In the genomic region with DNA sequence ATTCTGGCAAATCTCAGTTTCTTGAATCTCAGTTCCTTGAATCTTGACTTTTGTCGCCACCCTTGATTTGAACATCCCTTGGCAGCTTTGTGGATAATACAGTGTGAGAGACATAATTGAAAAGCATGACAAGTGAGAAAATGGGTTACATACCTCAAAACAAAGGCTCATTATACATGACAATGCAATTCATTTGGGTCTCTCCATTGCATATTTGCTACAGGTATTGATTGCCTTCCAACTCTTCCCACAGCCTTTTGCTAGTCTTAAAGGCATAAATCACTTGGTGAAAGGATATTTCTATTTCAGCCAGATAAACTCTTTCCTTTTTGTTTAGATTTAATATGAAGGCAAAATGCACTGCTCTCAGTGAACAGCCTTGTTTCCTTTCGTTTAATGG, we compare ENCODE assay signal across 18 cellular contexts.
DNase-seq lines count a peak whose midpoint lies in the region; ATAC-seq, FAIRE-seq and TF ChIP-seq lines count a peak whose summit lies in the region.
"Had no signal": no experiment of that assay in that cellular context is flagged by ENCODE, and none has a peak within 500 bp of the region (broad histone marks: within the 10 kb centered on the region; RNA-seq: fewer than 3 reads in every experiment).

No MANE protein-coding gene starts in this region.

- no peak overlapping the region for H3K14ac ChIP-seq in H1 (ENCODE audit: insufficient read length)

- no peak overlapping the region for H2BK20ac ChIP-seq in H1 (ENCODE audit: low read length)

- H3K27me3 ChIP-seq in HUES64 (ENCODE audit: insufficient read depth, low read length) (no peaks in the 10 kb centered on the region), H1 (replicated peaks in 1 of 4; ENCODE audit: control insufficient read depth in 3 of 4, extremely low read depth in 1 of 4, insufficient read depth in 3 of 4, low read length in 3 of 4) (no peaks in the 10 kb centered on the region), HepG2 (ENCODE audit: control insufficient read depth in 1 of 2, insufficient read depth in 2 of 2, low read length in 2 of 2) (no peaks in the 10 kb centered on the region)

- no peak for ATAC-seq in HepG2

- FAIRE-seq in H1 (lab: Jason Lieb, UNC) = peak; percentile 78
- FAIRE-seq in HepG2 (lab: Jason Lieb, UNC) = no peak

- H3K9me3 ChIP-seq in HUES64 (ENCODE audit: insufficient read depth, low read depth, low read length) (peaks cover 14% of the 10 kb centered on the region), H1 (ENCODE audit: insufficient read depth in 2 of 2, low read depth in 1 of 2, low read length in 1 of 2) (peaks cover 17 to 23% of the 10 kb centered on the region in 2 experiments; a peak in 3 of 4 replicates), HepG2 (ENCODE audit: low read length) (no peaks in the 10 kb centered on the region)

- H2BK5ac ChIP-seq in H1 (ENCODE audit: low read depth, low read length) = 0 out of 2 replicates have a peak overlapping the region, but pooled peaks have one; percentile 6

- POLR2A ChIA-PET in H1 (lab: Charles Lee; ENCODE audit: partially characterized antibody) = no interaction called here
- POLR2A ChIA-PET in HepG2 (lab: Yijun Ruan, JAX) = no interaction called here

- H3K79me1 ChIP-seq in H1 (ENCODE audit: low read depth, low read length) = no peaks in the 10 kb centered on the region

- TF ChIP-seq CTCF in H1 (IDR thresholded peaks at IDR 0.05; ENCODE audit: control extremely low read depth in 1 of 3, insufficient read depth in 1 of 3, low read depth in 1 of 3, low read length in 3 of 3) (no peak), HepG2 (CRISPR knock-in tag; IDR thresholded peaks at IDR 0.05) (no peak)

- no peak overlapping the region for H2BK15ac ChIP-seq in H1 (ENCODE audit: low read length)

- no TSS peak for BruUV-seq in HepG2 (replicated peaks; lab: Mats Ljungman, UMichigan)

- H3K4ac ChIP-seq in H1 (replicated peaks; ENCODE audit: insufficient read length, low read depth, low read length) = no peak overlapping the region

- H4K5ac ChIP-seq in H1 (ENCODE audit: insufficient read length, low read depth, low read length) = no peak overlapping the region

- TF ChIP-seq RAD21 in H1 (IDR thresholded peaks at IDR 0.05 in 1 of 2, conservative IDR thresholded peaks at IDR 0.05 in 1 of 2; ENCODE audit: low read depth in 2 of 2, low read length in 2 of 2) = no peak
- TF ChIP-seq RAD21 in HepG2 (CRISPR knock-in tag; IDR thresholded peaks at IDR 0.05) = no peak

- H2BK120ac ChIP-seq in H1 (replicated peaks; ENCODE audit: low read depth, low read length) = no peak overlapping the region

- H3K36me3 ChIP-seq in HUES64 (ENCODE audit: insufficient read depth, low read length) (no peaks in the 10 kb centered on the region; the same call in 1 of the 2 replicates), H1 (ENCODE audit: control insufficient read depth in 2 of 4, insufficient read depth in 4 of 4, low read length in 3 of 4) (peaks cover 0 to 10% (median 0%) of the 10 kb centered on the region in 4 experiments; a peak in 3 of 8 replicates), HepG2 (replicated peaks in 1 of 2; ENCODE audit: control insufficient read depth in 1 of 2, insufficient read depth in 2 of 2, low read length in 2 of 2) (no peaks in the 10 kb centered on the region)

- intact Hi-C loops in HepG2 (cut with micrococcal nuclease; ENCODE audit: unreplicated experiment) = no loop called here

- peak overlapping the region in 1 of 2 experiments; percentile 41; a peak in 1 of 4 replicates for H3K4me2 ChIP-seq in H1 (ENCODE audit: insufficient read depth in 1 of 2, low read depth in 2 of 2, low read length in 2 of 2)
- no peak overlapping the region for H3K4me2 ChIP-seq in HepG2 (ENCODE audit: low read depth, low read length)

- H3K56ac ChIP-seq in H1 (replicated peaks; ENCODE audit: insufficient read length, low read depth, low read length) = no peak overlapping the region

- no peak overlapping the region for H3K18ac ChIP-seq in H1 (ENCODE audit: extremely low read depth, low read length)

- H3K4me3 ChIP-seq in HUES64 (ENCODE audit: low read length) = 0 out of 2 replicates have a peak overlapping the region, but pooled peaks have one; percentile 6
- H3K4me3 ChIP-seq in H1 (ENCODE audit: extremely low read depth in 1 of 4, insufficient read depth in 2 of 4, low read depth in 3 of 4, low read length in 4 of 4) = peak overlapping the region in 1 of 4 experiments; percentile 13; a peak in 1 of 8 replicates
- H3K4me3 ChIP-seq in HepG2 (replicated peaks in 1 of 3; ENCODE audit: insufficient read depth in 1 of 3, low read depth in 2 of 3, low read length in 3 of 3) = no peak overlapping the region

- H2AK5ac ChIP-seq in H1 (ENCODE audit: low read depth, low read length) = no peak overlapping the region

- H3K27ac ChIP-seq in HUES64 (ENCODE audit: low read depth, low read length) (peak overlapping the region; percentile 90), H1 (ENCODE audit: low read depth, low read length) (no peak overlapping the region), HepG2 (ENCODE audit: extremely low read length, insufficient read depth, low read length) (no peak overlapping the region)
- H3K27ac ChIP-seq: HL-60 had no signal

- H3K23ac ChIP-seq in H1 (ENCODE audit: insufficient read length) = no peak overlapping the region

- no peak overlapping the region for H4K8ac ChIP-seq in H1 (ENCODE audit: extremely low read depth, insufficient read depth, low read length)

- no peaks in the 10 kb centered on the region for H3K23me2 ChIP-seq in H1 (ENCODE audit: low read depth, low read length)

- no peaks in the 10 kb centered on the region for H4K20me1 ChIP-seq in H1 (replicated peaks in 1 of 2; ENCODE audit: control insufficient read depth in 1 of 2, insufficient read depth in 2 of 2, low read length in 2 of 2)
- no peaks in the 10 kb centered on the region for H4K20me1 ChIP-seq in HepG2 (ENCODE audit: insufficient read depth, low read length)

- no peak overlapping the region; the same call in 1 of the 2 replicates for H2BK12ac ChIP-seq in H1 (ENCODE audit: low read depth, low read length)

- no peak for TF ChIP-seq POLR2A in H1 (IDR thresholded peaks at IDR 0.05; ENCODE audit: control extremely low read depth in 1 of 2, low read depth in 2 of 2, low read length in 2 of 2)
- no peak for TF ChIP-seq POLR2A in HepG2 (IDR thresholded peaks at IDR 0.05; ENCODE audit: insufficient read depth in 1 of 2, low read depth in 2 of 2, low read length in 2 of 2)

- CTCF ChIA-PET in H1 (lab: Charles Lee; ENCODE audit: partially characterized antibody) = no interaction called here
- CTCF ChIA-PET in HepG2 (lab: Yijun Ruan, JAX; ENCODE audit: low intra/inter-chr PET ratio, low total read pairs) = no interaction called here

- in situ Hi-C loops in HepG2 (cut with HindIII; ENCODE audit: extremely low pct_ligation_motif_present, low pct_unique_long_range_greater_than_20kb) = no loop called here

- DNase-seq in H1 (ENCODE audit: low read depth in 1 of 2, low spot score in 2 of 2) (peak in 1 of 2 experiments; percentile 7), iPS-NIHi11 (ENCODE audit: low spot score) (peak; percentile 33), NCI-H510A (lab: John Stamatoyannopoulos, UW) (no peak), NCI-H1105 (lab: John Stamatoyannopoulos, UW) (no peak), HepG2 (ENCODE audit: low spot score) (no peak), GF-D8 (lab: John Stamatoyannopoulos, UW) (no peak)
- DNase-seq: C1 segment of cervical spinal cord; CD4-positive, alpha-beta memory T cell; COR-L47; DMS53; KBM-7; NCI-H2029 treated with DMSO at 0.1 percent for 48 hours; NCI-H446 treated with DMSO at 0.1 percent for 48 hours; NCI-H526 treated with DMSO at 0.1 percent for 48 hours; RPMI8226; SHP77 had no signal

- peak in 1 of 2 experiments; percentile 38; a peak in 1 of 3 replicates for TF ChIP-seq EP300 in H1 (IDR thresholded peaks at IDR 0.05; ENCODE audit: borderline replicate concordance in 1 of 2, low read depth in 2 of 2, low read length in 2 of 2)
- no peak for TF ChIP-seq EP300 in HepG2 (IDR thresholded peaks at IDR 0.05; ENCODE audit: low read depth in 2 of 2, low read length in 2 of 2)
- TF ChIP-seq EP300 in HepG2 (CRISPR knock-in tag; IDR thresholded peaks at IDR 0.05; ENCODE audit: borderline replicate concordance) = no peak

- H2AFZ ChIP-seq in H1 (ENCODE audit: low read length) (no peak overlapping the region), HepG2 (ENCODE audit: low read length) (no peak overlapping the region)

- 83% methylated on average over 1 of the region's 2 CpGs for WGBS in HUES64
- 39% methylated on average over 2 of the region's 2 CpGs; no CpG with 5 or more reads in 1 of the 2 experiments for WGBS in H1 (ENCODE audit: extremely low coverage in 1 of 2, insufficient coverage in 1 of 2, insufficient read length in 1 of 2, insufficient replicate concordance in 2 of 2, low coverage in 1 of 2, low lambda C conversion rate in 2 of 2, missing lambda C conversion rate in 1 of 2), 2 experiments
- WGBS in HepG2 (ENCODE audit: low lambda C conversion rate) = 19% methylated on average over 2 of the region's 2 CpGs

- H3K4me1 ChIP-seq in HUES64 (ENCODE audit: insufficient read depth, low read length) (peaks cover 12% of the 10 kb centered on the region), H1 (replicated peaks in 1 of 4; ENCODE audit: control insufficient read depth in 3 of 4, insufficient read depth in 4 of 4, low read length in 3 of 4) (peaks cover 0 to 6% (median 3%) of the 10 kb centered on the region in 4 experiments; a peak in 3 of 7 replicates), HepG2 (ENCODE audit: insufficient read depth, low read length) (no peaks in the 10 kb centered on the region)

- H3K9ac ChIP-seq in HUES64 (ENCODE audit: low read depth, low read length) (peak overlapping the region; percentile 29; the same call in 1 of the 2 replicates), H1 (replicated peaks in 1 of 4; ENCODE audit: extremely low read depth in 1 of 4, low read depth in 3 of 4, low read length in 3 of 4) (no peak overlapping the region), HepG2 (ENCODE audit: insufficient read depth, low read depth, low read length) (no peak overlapping the region)

- no peak overlapping the region for H4K91ac ChIP-seq in H1 (replicated peaks; ENCODE audit: insufficient read length, low read length)

- H3K79me2 ChIP-seq in H1 (ENCODE audit: control insufficient read depth in 1 of 2, insufficient read depth in 2 of 2, low read length in 2 of 2) = no peaks in the 10 kb centered on the region
- H3K79me2 ChIP-seq in HepG2 (ENCODE audit: insufficient read depth, low read length) = no peaks in the 10 kb centered on the region

TF ChIP-seq in H1, 55 proteins besides CTCF, POLR2A, EP300 and RAD21 (continues in another document):
- no peak for TF ChIP-seq ASH2L (IDR thresholded peaks at IDR 0.05; ENCODE audit: low read length)
- TF ChIP-seq CEBPB (IDR thresholded peaks at IDR 0.05; ENCODE audit: low read depth, low read length) = no peak
- TF ChIP-seq POU5F1 (IDR thresholded peaks at IDR 0.05; ENCODE audit: low read depth, low read length) = 0 out of 2 replicates have a peak, but pooled peaks have one; percentile 22
- no peak for TF ChIP-seq BRCA1 (IDR thresholded peaks at IDR 0.05; ENCODE audit: low read depth, low read length)

TF ChIP-seq in HepG2, 621 proteins besides CTCF, POLR2A, EP300 and RAD21 (continues in another document):
- TF ChIP-seq HOXA3 (CRISPR knock-in tag; IDR thresholded peaks at IDR 0.05) (no peak), MEIS1 (CRISPR knock-in tag; IDR thresholded peaks at IDR 0.05; ENCODE audit: borderline replicate concordance) (no peak)
